In genomic region chr2:69564604-69565003, GRCh38 we compare ENCODE assay signal across 18 cellular contexts.
DNase-seq lines count a peak whose midpoint lies in the region; ATAC-seq and TF ChIP-seq lines count a peak whose summit lies in the region.
"Had no signal": no experiment of that assay in that cellular context is flagged by ENCODE, and none has a peak within 500 bp of the region (broad histone marks: within the 10 kb centered on the region; RNA-seq: fewer than 3 reads in every experiment).

No MANE protein-coding gene starts in this region.

- no peaks in the 10 kb centered on the region for H3K36me3 Mint-ChIP-seq in activated naive CD4-positive, alpha-beta T cell treated with anti-CD3 and anti-CD28 coated beads for 36 hours (ENCODE audit: low read depth)
- peaks cover 18% of the 10 kb centered on the region for H3K36me3 Mint-ChIP-seq in activated naive CD4-positive, alpha-beta T cell treated with anti-CD3 and anti-CD28 coated beads, Interleukin-2, amount 10 ng/mL, durations not matched to agents 7 days and 5 days
- peaks cover 3% of the 10 kb centered on the region for H3K36me3 Mint-ChIP-seq in activated naive CD8-positive, alpha-beta T cell treated with anti-CD3 and anti-CD28 coated beads, Interleukin-2, amount 50 U/mL, for 24 hours (ENCODE audit: low read depth)
- H3K36me3 Mint-ChIP-seq in nephron progenitor cell (ENCODE audit: low read depth) = no peaks in the 10 kb centered on the region
- H3K36me3 Mint-ChIP-seq: brain, IgD-negative memory B cell had no signal

- no peaks in the 10 kb centered on the region for H3K27me3 ChIP-seq in Loucy (ENCODE audit: insufficient read depth, low read length, poor library complexity, severe bottlenecking)
- H3K27me3 ChIP-seq: BLaER1 treated with 17β-estradiol and CSF1 and Interleukin-3, amounts not matched to agents 10 nM and 100 nM; colonic mucosa; pancreas; Peyer's patch; SJCRH30 had no signal

- H3K27me3 Mint-ChIP-seq in activated naive CD4-positive, alpha-beta T cell treated with anti-CD3 and anti-CD28 coated beads for 36 hours (ENCODE audit: low read depth) = no peaks in the 10 kb centered on the region
- no peaks in the 10 kb centered on the region for H3K27me3 Mint-ChIP-seq in activated naive CD4-positive, alpha-beta T cell treated with anti-CD3 and anti-CD28 coated beads, Interleukin-2, amount 10 ng/mL, durations not matched to agents 7 days and 5 days
- no peaks in the 10 kb centered on the region for H3K27me3 Mint-ChIP-seq in activated naive CD8-positive, alpha-beta T cell treated with anti-CD3 and anti-CD28 coated beads, Interleukin-2, amount 50 U/mL, for 24 hours
- no peaks in the 10 kb centered on the region for H3K27me3 Mint-ChIP-seq in nephron progenitor cell (ENCODE audit: low read depth, poor library complexity)
- H3K27me3 Mint-ChIP-seq: brain had no signal

- peaks cover 12% of the 10 kb centered on the region for H3K4me1 ChIP-seq in Loucy (ENCODE audit: insufficient read depth, low read length, poor library complexity, severe bottlenecking)

- no peaks in the 10 kb centered on the region for H3K9me2 ChIP-seq in Loucy (replicated peaks; ENCODE audit: low read depth, low read length)

- H3K27ac Mint-ChIP-seq in activated naive CD4-positive, alpha-beta T cell treated with anti-CD3 and anti-CD28 coated beads for 36 hours = peak overlapping the region; percentile 41
- no peak overlapping the region for H3K27ac Mint-ChIP-seq in activated naive CD4-positive, alpha-beta T cell treated with anti-CD3 and anti-CD28 coated beads, Interleukin-2, amount 10 ng/mL, durations not matched to agents 7 days and 5 days
- peak overlapping the region; percentile 69 for H3K27ac Mint-ChIP-seq in activated naive CD8-positive, alpha-beta T cell treated with anti-CD3 and anti-CD28 coated beads, Interleukin-2, amount 50 U/mL, for 24 hours
- H3K27ac Mint-ChIP-seq in nephron progenitor cell = peak overlapping the region; percentile 13
- H3K27ac Mint-ChIP-seq: brain, IgD-negative memory B cell, nephron had no signal

- H3K79me2 ChIP-seq in Loucy (ENCODE audit: insufficient read depth, low read length) = peaks cover 95% of the 10 kb centered on the region

- DNase-seq in activated naive CD4-positive, alpha-beta T cell treated with anti-CD3 and anti-CD28 coated beads for 36 hours = no peak
- DNase-seq in activated naive CD4-positive, alpha-beta T cell treated with anti-CD3 and anti-CD28 coated beads, Interleukin-2, amount 10 ng/mL, durations not matched to agents 7 days and 5 days = no peak
- DNase-seq in activated naive CD8-positive, alpha-beta T cell treated with anti-CD3 and anti-CD28 coated beads, Interleukin-2, amount 50 U/mL, for 24 hours = no peak
- no peak for DNase-seq in nephron progenitor cell
- DNase-seq in cerebellar cortex (ENCODE audit: low spot score) = no peak
- DNase-seq in iPS-NIHi11 (ENCODE audit: low spot score) = no peak
- DNase-seq in RKO (ENCODE audit: low spot score) = no peak
- DNase-seq: DMS 273 treated with DMSO at 0.1 percent for 48 hours, NCI-H1417 treated with DMSO at 0.1 percent for 48 hours had no signal

- H3K9ac ChIP-seq in Loucy (ENCODE audit: low read depth, low read length, poor library complexity, severe bottlenecking) = peak overlapping the region; percentile 3
- H3K9ac ChIP-seq: BLaER1 treated with 17β-estradiol and CSF1 and Interleukin-3, amounts not matched to agents 10 nM and 100 nM had no signal

- peaks cover 90% of the 10 kb centered on the region for H3K4me1 Mint-ChIP-seq in activated naive CD4-positive, alpha-beta T cell treated with anti-CD3 and anti-CD28 coated beads for 36 hours (ENCODE audit: low read depth)
- H3K4me1 Mint-ChIP-seq in activated naive CD4-positive, alpha-beta T cell treated with anti-CD3 and anti-CD28 coated beads, Interleukin-2, amount 10 ng/mL, durations not matched to agents 7 days and 5 days = peaks cover 57% of the 10 kb centered on the region
- H3K4me1 Mint-ChIP-seq in activated naive CD8-positive, alpha-beta T cell treated with anti-CD3 and anti-CD28 coated beads, Interleukin-2, amount 50 U/mL, for 24 hours = peaks cover 91% of the 10 kb centered on the region
- peaks cover 32% of the 10 kb centered on the region for H3K4me1 Mint-ChIP-seq in nephron progenitor cell

- no peak overlapping the region for H2AFZ ChIP-seq in Loucy (ENCODE audit: low read length)

- H3K4me3 Mint-ChIP-seq in activated naive CD4-positive, alpha-beta T cell treated with anti-CD3 and anti-CD28 coated beads for 36 hours = peak overlapping the region; percentile 20
- no peak overlapping the region for H3K4me3 Mint-ChIP-seq in activated naive CD4-positive, alpha-beta T cell treated with anti-CD3 and anti-CD28 coated beads, Interleukin-2, amount 10 ng/mL, durations not matched to agents 7 days and 5 days
- no peak overlapping the region for H3K4me3 Mint-ChIP-seq in activated naive CD8-positive, alpha-beta T cell treated with anti-CD3 and anti-CD28 coated beads, Interleukin-2, amount 50 U/mL, for 24 hours
- H3K4me3 Mint-ChIP-seq in nephron progenitor cell = no peak overlapping the region
- H3K4me3 Mint-ChIP-seq: brain, IgD-negative memory B cell, nephron had no signal

- H3K4me3 ChIP-seq in Loucy (ENCODE audit: low read length, poor library complexity, severe bottlenecking) = no peak overlapping the region
- H3K4me3 ChIP-seq: BLaER1 treated with 17β-estradiol and CSF1 and Interleukin-3, amounts not matched to agents 10 nM and 100 nM; colonic mucosa; pancreas; Peyer's patch; SJCRH30 had no signal

- no peaks in the 10 kb centered on the region for H3K9me3 ChIP-seq in Loucy (ENCODE audit: insufficient read depth, low read depth, low read length)
- H3K9me3 ChIP-seq: BLaER1 treated with 17β-estradiol and CSF1 and Interleukin-3, amounts not matched to agents 10 nM and 100 nM; colonic mucosa; pancreas; Peyer's patch; SJCRH30 had no signal

- CTCF ChIA-PET in activated naive CD4-positive, alpha-beta T cell treated with anti-CD3 and anti-CD28 coated beads for 36 hours (lab: Charles Lee) = interaction anchor here (0.6 to 6.4 kb wide), 47 partner anchors 8 to 242 kb away, joined by 3 to 178 read pairs (median 8); partner anchors contain the start of genes AAK1 and NFU1
- CTCF ChIA-PET in activated naive CD4-positive, alpha-beta T cell treated with anti-CD3 and anti-CD28 coated beads, Interleukin-2, amount 10 ng/mL, durations not matched to agents 7 days and 5 days (lab: Charles Lee) = interaction anchor here (0.6 to 7.8 kb wide), 35 partner anchors 8 to 885 kb away, joined by 3 to 92 read pairs (median 9); partner anchors contain the start of gene NFU1

- no peaks in the 10 kb centered on the region for H3F3A ChIP-seq in Loucy (ENCODE audit: low read depth)

- no peak for ATAC-seq in activated naive CD8-positive, alpha-beta T cell treated with anti-CD3 and anti-CD28 coated beads, Interleukin-2, amount 50 U/mL, for 24 hours

- H3K4me2 ChIP-seq in Loucy (ENCODE audit: low read depth, low read length, poor library complexity, severe bottlenecking) = peak overlapping the region; percentile 7
- H3K4me2 ChIP-seq: BLaER1 treated with 17β-estradiol and CSF1 and Interleukin-3, amounts not matched to agents 10 nM and 100 nM had no signal

- TF ChIP-seq CTCF in Loucy (conservative IDR thresholded peaks at IDR 0.05; ENCODE audit: low read length) (no peak), nephron progenitor cell (IDR thresholded peaks at IDR 0.05) (no peak)

- intact Hi-C loops in activated naive CD4-positive, alpha-beta T cell treated with anti-CD3 and anti-CD28 coated beads for 36 hours (cut with micrococcal nuclease) = loop anchor here (2.0 kb wide), 1 partner anchor 128 kb away; the partner anchor contains the start of gene NFU1

- H3K9me3 Mint-ChIP-seq in activated naive CD4-positive, alpha-beta T cell treated with anti-CD3 and anti-CD28 coated beads for 36 hours = no peaks in the 10 kb centered on the region
- no peaks in the 10 kb centered on the region for H3K9me3 Mint-ChIP-seq in activated naive CD4-positive, alpha-beta T cell treated with anti-CD3 and anti-CD28 coated beads, Interleukin-2, amount 10 ng/mL, durations not matched to agents 7 days and 5 days
- H3K9me3 Mint-ChIP-seq in activated naive CD8-positive, alpha-beta T cell treated with anti-CD3 and anti-CD28 coated beads, Interleukin-2, amount 50 U/mL, for 24 hours = no peaks in the 10 kb centered on the region
- no peaks in the 10 kb centered on the region for H3K9me3 Mint-ChIP-seq in nephron progenitor cell
- H3K9me3 Mint-ChIP-seq: brain, IgD-negative memory B cell, nephron had no signal

- peaks cover 7% of the 10 kb centered on the region for H4K20me1 ChIP-seq in Loucy (ENCODE audit: insufficient read depth, low read length, poor library complexity, severe bottlenecking)

- H3K36me3 ChIP-seq in Loucy (ENCODE audit: insufficient read depth, low read length) = peaks cover 8% of the 10 kb centered on the region; the same call in 1 of the 2 replicates
- H3K36me3 ChIP-seq: colonic mucosa, pancreas, Peyer's patch, SJCRH30 had no signal
